ENCODE assay signal across 1 cellular context in the genomic region with DNA sequence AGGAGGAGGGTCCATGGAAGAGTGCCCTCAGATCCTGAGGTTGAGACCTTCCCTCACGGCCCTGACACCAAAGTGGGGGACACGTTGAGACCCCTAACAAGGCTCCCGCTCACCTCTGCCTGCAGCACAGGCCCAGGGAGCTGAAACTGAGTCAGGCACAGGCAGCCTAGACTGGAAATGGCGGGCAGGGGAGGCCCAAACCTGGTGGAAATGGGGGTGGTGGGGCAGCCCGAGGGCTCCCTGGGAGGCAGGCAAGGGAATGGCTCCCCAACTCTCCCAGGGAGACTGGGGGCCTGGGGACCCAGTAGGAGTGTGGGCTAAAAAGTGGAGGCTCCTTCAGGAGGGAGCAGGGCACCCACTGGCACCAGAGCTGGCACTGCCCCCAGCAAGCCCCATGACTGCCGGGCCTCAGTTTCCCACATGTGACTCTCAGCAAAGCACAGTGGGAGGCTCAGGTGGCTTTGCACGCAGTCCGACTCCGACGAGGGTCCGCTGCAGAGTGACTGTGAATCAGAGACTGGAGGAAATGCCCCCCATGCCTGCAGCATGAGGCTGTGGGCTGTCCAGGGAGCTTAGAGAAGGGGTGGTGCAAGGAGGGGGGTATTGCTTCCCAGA.
TF ChIP-seq lines count a peak whose summit lies in the region.

No MANE protein-coding gene starts in this region.

TF ChIP-seq in HepG2, 621 proteins besides CTCF, POLR2A, EP300 and RAD21 (continued from another document):
- TF ChIP-seq, protein P1, sequence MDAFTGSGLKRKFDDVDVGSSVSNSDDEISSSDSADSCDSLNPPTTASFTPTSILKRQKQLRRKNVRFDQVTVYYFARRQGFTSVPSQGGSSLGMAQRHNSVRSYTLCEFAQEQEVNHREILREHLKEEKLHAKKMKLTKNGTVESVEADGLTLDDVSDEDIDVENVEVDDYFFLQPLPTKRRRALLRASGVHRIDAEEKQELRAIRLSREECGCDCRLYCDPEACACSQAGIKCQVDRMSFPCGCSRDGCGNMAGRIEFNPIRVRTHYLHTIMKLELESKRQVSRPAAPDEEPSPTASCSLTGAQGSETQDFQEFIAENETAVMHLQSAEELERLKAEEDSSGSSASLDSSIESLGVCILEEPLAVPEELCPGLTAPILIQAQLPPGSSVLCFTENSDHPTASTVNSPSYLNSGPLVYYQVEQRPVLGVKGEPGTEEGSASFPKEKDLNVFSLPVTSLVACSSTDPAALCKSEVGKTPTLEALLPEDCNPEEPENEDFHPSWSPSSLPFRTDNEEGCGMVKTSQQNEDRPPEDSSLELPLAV (CRISPR knock-in tag; conservative IDR thresholded peaks at IDR 0.05; ENCODE audit: low read depth) = no peak
- TF ChIP-seq, protein P2, sequence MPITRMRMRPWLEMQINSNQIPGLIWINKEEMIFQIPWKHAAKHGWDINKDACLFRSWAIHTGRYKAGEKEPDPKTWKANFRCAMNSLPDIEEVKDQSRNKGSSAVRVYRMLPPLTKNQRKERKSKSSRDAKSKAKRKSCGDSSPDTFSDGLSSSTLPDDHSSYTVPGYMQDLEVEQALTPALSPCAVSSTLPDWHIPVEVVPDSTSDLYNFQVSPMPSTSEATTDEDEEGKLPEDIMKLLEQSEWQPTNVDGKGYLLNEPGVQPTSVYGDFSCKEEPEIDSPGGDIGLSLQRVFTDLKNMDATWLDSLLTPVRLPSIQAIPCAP (CRISPR knock-in tag; IDR thresholded peaks at IDR 0.05; ENCODE audit: low read depth) = no peak
- TF ChIP-seq, protein P3, sequence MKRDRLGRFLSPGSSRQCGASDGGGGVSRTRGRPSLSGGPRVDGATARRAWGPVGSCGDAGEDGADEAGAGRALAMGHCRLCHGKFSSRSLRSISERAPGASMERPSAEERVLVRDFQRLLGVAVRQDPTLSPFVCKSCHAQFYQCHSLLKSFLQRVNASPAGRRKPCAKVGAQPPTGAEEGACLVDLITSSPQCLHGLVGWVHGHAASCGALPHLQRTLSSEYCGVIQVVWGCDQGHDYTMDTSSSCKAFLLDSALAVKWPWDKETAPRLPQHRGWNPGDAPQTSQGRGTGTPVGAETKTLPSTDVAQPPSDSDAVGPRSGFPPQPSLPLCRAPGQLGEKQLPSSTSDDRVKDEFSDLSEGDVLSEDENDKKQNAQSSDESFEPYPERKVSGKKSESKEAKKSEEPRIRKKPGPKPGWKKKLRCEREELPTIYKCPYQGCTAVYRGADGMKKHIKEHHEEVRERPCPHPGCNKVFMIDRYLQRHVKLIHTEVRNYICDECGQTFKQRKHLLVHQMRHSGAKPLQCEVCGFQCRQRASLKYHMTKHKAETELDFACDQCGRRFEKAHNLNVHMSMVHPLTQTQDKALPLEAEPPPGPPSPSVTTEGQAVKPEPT (CRISPR knock-in tag; IDR thresholded peaks at IDR 0.05; ENCODE audit: low read depth) = no peak
- TF ChIP-seq SMAD9 (CRISPR knock-in tag; IDR thresholded peaks at IDR 0.05) (no peak), ZNF354B (CRISPR knock-in tag; IDR thresholded peaks at IDR 0.05) (no peak)
- TF ChIP-seq, protein P4, sequence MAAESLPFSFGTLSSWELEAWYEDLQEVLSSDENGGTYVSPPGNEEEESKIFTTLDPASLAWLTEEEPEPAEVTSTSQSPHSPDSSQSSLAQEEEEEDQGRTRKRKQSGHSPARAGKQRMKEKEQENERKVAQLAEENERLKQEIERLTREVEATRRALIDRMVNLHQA (CRISPR knock-in tag; IDR thresholded peaks at IDR 0.05) = no peak
TF ChIP-seq in HepG2: peak in this region for 0.
